8 cellular contexts compared by ENCODE assay signal in genomic region chr11:66438504-66439466, GRCh38. TPM values are rescaled to one million over a fixed set of nuclear protein-coding genes. Genes with fewer than 3 reads are reported as not detected.
DNase-seq lines count a peak whose midpoint lies in the region; ATAC-seq and FAIRE-seq lines count a peak whose summit lies in the region.

Gene MRPL11, minus strand, starts transcription at chr11:66438848. Its CDS starts 94 bp downstream, at chr11:66438754.

- peak within 1 kb of the TSS; percentile 89 for H3K4me3 ChIP-seq in BLaER1

- peak within 1 kb of the TSS; percentile 86 for H3K4me2 ChIP-seq in BLaER1

- H3K27ac Mint-ChIP-seq in activated CD4-positive, alpha-beta T cell treated with anti-CD3 and anti-CD28 coated beads, Interleukin-2, amount 10 ng/mL, durations not matched to agents 24 days and 14 days, result peak within 1 kb of the TSS; percentile 97

- peak; percentile 85 for ATAC-seq in HG03460 (IDR thresholded peaks at IDR 0.05; ENCODE audit: unreplicated experiment)
- peak; percentile 100 for ATAC-seq in left lobe of liver

- H3K4me1 Mint-ChIP-seq in activated CD4-positive, alpha-beta T cell treated with anti-CD3 and anti-CD28 coated beads, Interleukin-2, amount 10 ng/mL, durations not matched to agents 24 days and 14 days, result peaks cover 11% of the 10 kb centered on the region

- DNase-seq in GM19239 (ENCODE audit: insufficient read length, low spot score) (peak; percentile 99), NCI-H526 (lab: John Stamatoyannopoulos, UW) (peak; percentile 94 to 98), dedifferentiated amniotic fluid mesenchymal stem cell (ENCODE audit: extremely low spot score) (peak; percentile 91), left lobe of liver (ENCODE audit: low spot score) (peak; percentile 92)
- peak; percentile 97 for DNase-seq in activated CD4-positive, alpha-beta T cell treated with anti-CD3 and anti-CD28 coated beads, Interleukin-2, amount 10 ng/mL, durations not matched to agents 24 days and 14 days
- DNase-seq in stimulated activated CD4-positive, alpha-beta T cell treated with anti-CD3 and anti-CD28 coated beads, Interleukin-2, amount 100 ng/mL, for 48 hours, result peak; percentile 81 to 83

- peak within 1 kb of the TSS; percentile 92 for H3K9ac ChIP-seq in BLaER1

- H3K36me3 ChIP-seq in BLaER1, result peaks cover 33% of the 10 kb centered on the region

- H4K20me1 ChIP-seq in BLaER1, result no peaks in the 10 kb centered on the region

- H3K4me1 ChIP-seq in BLaER1, result peaks cover 9% of the 10 kb centered on the region

- peak within 1 kb of the TSS; percentile 91 for H3K27ac ChIP-seq in BLaER1

- intact Hi-C loops in activated CD4-positive, alpha-beta T cell treated with anti-CD3 and anti-CD28 coated beads, Interleukin-2, amount 10 ng/mL, durations not matched to agents 24 days and 14 days (cut with micrococcal nuclease), result loop anchor here (1.0 to 5.0 kb wide), 4 partner anchors 28 to 51 kb away; partner anchors contain the start of genes DPP3 and PELI3

- peak within 1 kb of the TSS; percentile 93 for H3K4me3 Mint-ChIP-seq in activated CD4-positive, alpha-beta T cell treated with anti-CD3 and anti-CD28 coated beads, Interleukin-2, amount 10 ng/mL, durations not matched to agents 24 days and 14 days

- peaks cover 21% of the 10 kb centered on the region for H3K36me3 Mint-ChIP-seq in activated CD4-positive, alpha-beta T cell treated with anti-CD3 and anti-CD28 coated beads, Interleukin-2, amount 10 ng/mL, durations not matched to agents 24 days and 14 days (ENCODE audit: low read depth)

- H3K27me3 Mint-ChIP-seq in activated CD4-positive, alpha-beta T cell treated with anti-CD3 and anti-CD28 coated beads, Interleukin-2, amount 10 ng/mL, durations not matched to agents 24 days and 14 days, result no peaks in the 10 kb centered on the region

- H3K9me3 Mint-ChIP-seq in activated CD4-positive, alpha-beta T cell treated with anti-CD3 and anti-CD28 coated beads, Interleukin-2, amount 10 ng/mL, durations not matched to agents 24 days and 14 days, result no peaks in the 10 kb centered on the region

- H3K9me3 ChIP-seq in BLaER1, result peaks cover 15% of the 10 kb centered on the region

- no peaks in the 10 kb centered on the region for H3K27me3 ChIP-seq in BLaER1

- FAIRE-seq in GM19239 (lab: Jason Lieb, UNC), result peak; percentile 100

RNA-seq across cellular contexts. Expression of gene MRPL11, which starts in this region (rescaled TPM):
- 102 TPM in 2 replicates for total RNA-seq in activated CD4-positive, alpha-beta T cell treated with anti-CD3 and anti-CD28 coated beads, Interleukin-2, amount 10 ng/mL, durations not matched to agents 24 days and 14 days
- 28.5 TPM for total RNA-seq in left lobe of liver

Comparison
In these comparisons a context has a peak if more than half of its experiments do, and no peak if none do; other contexts are left out.
1. Peak in every context shown above with its lines: DNase-seq, ATAC-seq, H3K4me3 ChIP-seq and H3K27ac ChIP-seq.